ENCODE assay signal across 8 cellular contexts in genomic region chr7:68176974-68177373, GRCh38.
DNase-seq lines count a peak whose midpoint lies in the region; ATAC-seq and TF ChIP-seq lines count a peak whose summit lies in the region.

No MANE protein-coding gene starts in this region.

- TF ChIP-seq CTCF in chondrocyte (IDR thresholded peaks at IDR 0.05) (peak; percentile 91), lower lobe of right lung (IDR thresholded peaks at IDR 0.05) (peak; percentile 68)

- H3K4me3 Mint-ChIP-seq in chondrocyte (ENCODE audit: unreplicated experiment): no peak overlapping the region

- H3K36me3 ChIP-seq in lower lobe of right lung: no peaks in the 10 kb centered on the region
- H3K36me3 ChIP-seq in aorta (ENCODE audit: control insufficient read depth in 1 of 2, insufficient read depth in 2 of 2, low read length in 1 of 2): no peaks in the 10 kb centered on the region

- H3K4me1 ChIP-seq in lower lobe of right lung (no peaks in the 10 kb centered on the region), aorta (ENCODE audit: control insufficient read depth in 1 of 2, insufficient read depth in 2 of 2, low read length in 2 of 2) (no peaks in the 10 kb centered on the region)

- H3K9me3 Mint-ChIP-seq in chondrocyte (ENCODE audit: low read depth): no peaks in the 10 kb centered on the region

- H3K4me1 Mint-ChIP-seq in chondrocyte (ENCODE audit: low read depth): no peaks in the 10 kb centered on the region

- no peak overlapping the region for H3K27ac Mint-ChIP-seq in chondrocyte (ENCODE audit: unreplicated experiment)

- H3K9me3 ChIP-seq in lower lobe of right lung (no peaks in the 10 kb centered on the region), aorta (ENCODE audit: control insufficient read depth, low read length) (no peaks in the 10 kb centered on the region)

- WGBS in aorta, 2 donors: 14 to 17% methylated on average over 9 of the region's 9 CpGs

- DNase-seq in DMS153 (lab: John Stamatoyannopoulos, UW): peak; percentile 12
- DNase-seq in LHCN-M2 (ENCODE audit: low read depth): peak; percentile 7
- DNase-seq in NOMO-1 treated with DMSO at 0.1 percent for 48 hours (lab: John Stamatoyannopoulos, UW; ENCODE audit: unreplicated experiment): peak; percentile 7
- peak; percentile 46 for DNase-seq in chondrocyte (ENCODE audit: low spot score)
- no peak for DNase-seq in lower lobe of right lung
- DNase-seq in aorta: no peak

- ATAC-seq in lower lobe of right lung (peak; percentile 64 to 71), aorta (ENCODE audit: low FRiP score) (no peak), GM21447 (IDR thresholded peaks at IDR 0.05; ENCODE audit: unreplicated experiment) (no peak), HG03025 (IDR thresholded peaks at IDR 0.05; ENCODE audit: low FRiP score, unreplicated experiment) (no peak)

- H3K27me3 ChIP-seq in lower lobe of right lung (ENCODE audit: low read depth): no peaks in the 10 kb centered on the region
- H3K27me3 ChIP-seq in aorta (ENCODE audit: control insufficient read depth in 1 of 2, insufficient read depth in 2 of 2, low read length in 1 of 2): peaks cover 0 to 2% of the 10 kb centered on the region in 2 donors

- H3K4me3 ChIP-seq in lower lobe of right lung: no peak overlapping the region
- no peak overlapping the region for H3K4me3 ChIP-seq in aorta (ENCODE audit: low read length in 2 of 2)

- H3K27ac ChIP-seq in lower lobe of right lung: no peak overlapping the region
- no peak overlapping the region for H3K27ac ChIP-seq in aorta (ENCODE audit: low read depth in 1 of 2, low read length in 2 of 2)

- intact Hi-C loops in lower lobe of right lung (cut with DNase I): no loop called here
- intact Hi-C loops in aorta (cut with DNase I): no loop called here

- H3K27me3 Mint-ChIP-seq in chondrocyte (ENCODE audit: low read depth): peaks cover 2% of the 10 kb centered on the region

- H3K36me3 Mint-ChIP-seq in chondrocyte (ENCODE audit: low read depth): no peaks in the 10 kb centered on the region

Comparison
In these comparisons a context has a peak if more than half of its experiments do, and no peak if none do; other contexts are left out.
1. DNase-seq: peak in DMS153 (single experiment), LHCN-M2 (single experiment), NOMO-1 treated with DMSO at 0.1 percent for 48 hours (single experiment) and chondrocyte (single experiment); none in lower lobe of right lung (single experiment) and aorta (0 of 2).
2. ATAC-seq: peak in lower lobe of right lung (2 of 2); none in aorta (single experiment), GM21447 (single experiment) and HG03025 (single experiment).